14 cellular contexts compared by ENCODE assay signal in genomic region chr1:212261361-212261929, GRCh38. TPM values are rescaled to one million over a fixed set of nuclear protein-coding genes. Genes with fewer than 3 reads are reported as not detected.
DNase-seq lines count a peak whose midpoint lies in the region; ATAC-seq and TF ChIP-seq lines count a peak whose summit lies in the region.
"Had no signal": no experiment of that assay in that cellular context is flagged by ENCODE, and none has a peak within 500 bp of the region (broad histone marks: within the 10 kb centered on the region; RNA-seq: fewer than 3 reads in every experiment).

No MANE protein-coding gene starts in this region.

- H3K9me2 ChIP-seq in hepatocyte (replicated peaks; ENCODE audit: insufficient read depth) = no peaks in the 10 kb centered on the region

- CTCF ChIA-PET in activated CD8-positive, alpha-beta memory T cell treated with anti-CD3 and anti-CD28 coated beads, Interleukin-2, amount 10 ng/mL, durations not matched to agents 7 days and 5 days (lab: Charles Lee) = interaction anchor here (1.1 kb wide), 2 partner anchors 27 to 226 kb away, joined by 3 read pairs; partner anchors contain the start of genes DTL and INTS7
- CTCF ChIA-PET in WTC11 (lab: Charles Lee) = interaction anchor here (0.9 to 1.9 kb wide), 6 partner anchors 8 to 226 kb away, joined by 3 to 6 read pairs (median 6); partner anchors contain the start of genes DTL and INTS7

- H3K9me3 ChIP-seq in hepatocyte (ENCODE audit: low read depth) = no peaks in the 10 kb centered on the region
- H3K9me3 ChIP-seq in smooth muscle cell (replicated peaks; ENCODE audit: low read depth) = no peaks in the 10 kb centered on the region
- H3K9me3 ChIP-seq: gastrocnemius medialis, SJSA1 had no signal

- H2AFZ ChIP-seq in hepatocyte = no peak overlapping the region
- no peak overlapping the region for H2AFZ ChIP-seq in smooth muscle cell (ENCODE audit: low read depth)

- no peak overlapping the region for H3K9ac ChIP-seq in smooth muscle cell (ENCODE audit: low read depth)
- H3K9ac ChIP-seq: KMS-11 had no signal

- POLR2A ChIA-PET in WTC11 (lab: Charles Lee) = no interaction called here

- H3K36me3 Mint-ChIP-seq in activated CD8-positive, alpha-beta memory T cell treated with anti-CD3 and anti-CD28 coated beads, Interleukin-2, amount 10 ng/mL, durations not matched to agents 7 days and 5 days = peaks cover 1% of the 10 kb centered on the region
- H3K36me3 Mint-ChIP-seq in WTC11 = no peaks in the 10 kb centered on the region

- H4K20me1 ChIP-seq in hepatocyte (ENCODE audit: insufficient read depth, poor library complexity, severe bottlenecking) (no peaks in the 10 kb centered on the region), smooth muscle cell (ENCODE audit: low read depth) (no peaks in the 10 kb centered on the region)

- ATAC-seq in activated CD8-positive, alpha-beta memory T cell treated with anti-CD3 and anti-CD28 coated beads, Interleukin-2, amount 10 ng/mL, durations not matched to agents 7 days and 5 days = peak; percentile 2
- peak; percentile 75 for ATAC-seq in WTC11
- ATAC-seq: gastrocnemius medialis had no signal

- H3F3A ChIP-seq in smooth muscle cell (ENCODE audit: low read depth) = no peaks in the 10 kb centered on the region

- H3K79me2 ChIP-seq in hepatocyte (no peaks in the 10 kb centered on the region), smooth muscle cell (ENCODE audit: low read depth) (no peaks in the 10 kb centered on the region)

- H3K4me2 ChIP-seq in hepatocyte (no peak overlapping the region), smooth muscle cell (no peak overlapping the region)
- H3K4me2 ChIP-seq: KMS-11 had no signal

- H3K27me3 ChIP-seq in hepatocyte (no peaks in the 10 kb centered on the region), smooth muscle cell (ENCODE audit: low read depth) (no peaks in the 10 kb centered on the region)
- H3K27me3 ChIP-seq: gastrocnemius medialis, SJSA1 had no signal

- WGBS in hepatocyte (ENCODE audit: low lambda C conversion rate, missing lambda C conversion rate) = 59% methylated on average over 2 of the region's 2 CpGs
- WGBS in smooth muscle cell (ENCODE audit: low lambda C conversion rate) = 77% methylated on average over 2 of the region's 2 CpGs

- H3K36me3 ChIP-seq in hepatocyte (replicated peaks; ENCODE audit: insufficient read depth, low read depth) (no peaks in the 10 kb centered on the region), smooth muscle cell (ENCODE audit: low read depth) (no peaks in the 10 kb centered on the region)
- H3K36me3 ChIP-seq: gastrocnemius medialis, SJSA1 had no signal

- H3K4me1 ChIP-seq in hepatocyte (ENCODE audit: insufficient read depth) = peaks cover 3% of the 10 kb centered on the region
- no peaks in the 10 kb centered on the region for H3K4me1 ChIP-seq in smooth muscle cell (ENCODE audit: low read depth)
- H3K4me1 ChIP-seq: gastrocnemius medialis, SJSA1 had no signal

- no peaks in the 10 kb centered on the region for H3K27me3 Mint-ChIP-seq in activated CD8-positive, alpha-beta memory T cell treated with anti-CD3 and anti-CD28 coated beads, Interleukin-2, amount 10 ng/mL, durations not matched to agents 7 days and 5 days
- H3K27me3 Mint-ChIP-seq in WTC11 (ENCODE audit: low read depth) = no peaks in the 10 kb centered on the region
- H3K27me3 Mint-ChIP-seq: progenitor cell of endocrine pancreas had no signal

- H3K27ac Mint-ChIP-seq in activated CD8-positive, alpha-beta memory T cell treated with anti-CD3 and anti-CD28 coated beads, Interleukin-2, amount 10 ng/mL, durations not matched to agents 7 days and 5 days = peak overlapping the region; percentile 0
- no peak overlapping the region for H3K27ac Mint-ChIP-seq in WTC11
- H3K27ac Mint-ChIP-seq: progenitor cell of endocrine pancreas had no signal

- no peak overlapping the region for H3K4me3 Mint-ChIP-seq in activated CD8-positive, alpha-beta memory T cell treated with anti-CD3 and anti-CD28 coated beads, Interleukin-2, amount 10 ng/mL, durations not matched to agents 7 days and 5 days
- H3K4me3 Mint-ChIP-seq in WTC11 = no peak overlapping the region

- H3K4me3 ChIP-seq in hepatocyte (no peak overlapping the region), smooth muscle cell (no peak overlapping the region)
- H3K4me3 ChIP-seq: gastrocnemius medialis, SJSA1 had no signal

- H3K4me1 Mint-ChIP-seq in activated CD8-positive, alpha-beta memory T cell treated with anti-CD3 and anti-CD28 coated beads, Interleukin-2, amount 10 ng/mL, durations not matched to agents 7 days and 5 days = peaks cover 26% of the 10 kb centered on the region
- peaks cover 17% of the 10 kb centered on the region for H3K4me1 Mint-ChIP-seq in WTC11

- DNase-seq in activated CD8-positive, alpha-beta memory T cell treated with anti-CD3 and anti-CD28 coated beads, Interleukin-2, amount 10 ng/mL, durations not matched to agents 7 days and 5 days = no peak
- no peak for DNase-seq in activated CD8-positive, alpha-beta memory T cell treated with anti-CD3 and anti-CD28 coated beads, Interleukin-2, amount 50 U/mL, for 48 hours
- DNase-seq in WTC11 (ENCODE audit: low spot score) = no peak
- no peak for DNase-seq in hepatocyte (ENCODE audit: low spot score)
- no peak for DNase-seq in smooth muscle cell (lab: John Stamatoyannopoulos, UW; ENCODE audit: unreplicated experiment)
- no peak for DNase-seq in UCSD-AML1 (lab: John Stamatoyannopoulos, UW; ENCODE audit: unreplicated experiment)
- DNase-seq in middle frontal gyrus (ENCODE audit: extremely low spot score, low spot score) = no peak
- no peak for DNase-seq in Kasumi-1 (lab: John Stamatoyannopoulos, UW)
- DNase-seq: gastrocnemius medialis, NCI-H1417 had no signal

- TF ChIP-seq CTCF in WTC11 (IDR thresholded peaks at IDR 0.05) (no peak), hepatocyte (IDR thresholded peaks at IDR 0.05; ENCODE audit: poor library complexity) (no peak), smooth muscle cell (IDR thresholded peaks at IDR 0.05; ENCODE audit: borderline replicate concordance, insufficient read depth, poor library complexity, severe bottlenecking) (no peak)

- H3K27ac ChIP-seq in hepatocyte (peak overlapping the region; percentile 59), smooth muscle cell (ENCODE audit: low read depth) (peak overlapping the region; percentile 46)
- H3K27ac ChIP-seq: gastrocnemius medialis, HL-60, KMS-11, SJSA1 had no signal

- H3K9me3 Mint-ChIP-seq in activated CD8-positive, alpha-beta memory T cell treated with anti-CD3 and anti-CD28 coated beads, Interleukin-2, amount 10 ng/mL, durations not matched to agents 7 days and 5 days (ENCODE audit: low read depth) = no peaks in the 10 kb centered on the region
- H3K9me3 Mint-ChIP-seq in WTC11 = no peaks in the 10 kb centered on the region

TF ChIP-seq in WTC11, 78 proteins besides CTCF, POLR2A, EP300 and RAD21 (continues in another document):
- TF ChIP-seq, protein P1, sequence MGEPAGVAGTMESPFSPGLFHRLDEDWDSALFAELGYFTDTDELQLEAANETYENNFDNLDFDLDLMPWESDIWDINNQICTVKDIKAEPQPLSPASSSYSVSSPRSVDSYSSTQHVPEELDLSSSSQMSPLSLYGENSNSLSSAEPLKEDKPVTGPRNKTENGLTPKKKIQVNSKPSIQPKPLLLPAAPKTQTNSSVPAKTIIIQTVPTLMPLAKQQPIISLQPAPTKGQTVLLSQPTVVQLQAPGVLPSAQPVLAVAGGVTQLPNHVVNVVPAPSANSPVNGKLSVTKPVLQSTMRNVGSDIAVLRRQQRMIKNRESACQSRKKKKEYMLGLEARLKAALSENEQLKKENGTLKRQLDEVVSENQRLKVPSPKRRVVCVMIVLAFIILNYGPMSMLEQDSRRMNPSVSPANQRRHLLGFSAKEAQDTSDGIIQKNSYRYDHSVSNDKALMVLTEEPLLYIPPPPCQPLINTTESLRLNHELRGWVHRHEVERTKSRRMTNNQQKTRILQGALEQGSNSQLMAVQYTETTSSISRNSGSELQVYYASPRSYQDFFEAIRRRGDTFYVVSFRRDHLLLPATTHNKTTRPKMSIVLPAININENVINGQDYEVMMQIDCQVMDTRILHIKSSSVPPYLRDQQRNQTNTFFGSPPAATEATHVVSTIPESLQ (CRISPR knock-in tag; IDR thresholded peaks at IDR 0.05) = no peak
- TF ChIP-seq ZNF232 (CRISPR knock-in tag; IDR thresholded peaks at IDR 0.05) (no peak), NFYB (CRISPR knock-in tag; conservative IDR thresholded peaks at IDR 0.05; ENCODE audit: low read depth) (no peak), JAZF1 (CRISPR knock-in tag; IDR thresholded peaks at IDR 0.05) (no peak), E2F1 (CRISPR knock-in tag; IDR thresholded peaks at IDR 0.05) (no peak), ZNF219 (CRISPR knock-in tag; IDR thresholded peaks at IDR 0.05; ENCODE audit: borderline replicate concordance) (no peak), RORB (CRISPR knock-in tag; IDR thresholded peaks at IDR 0.05) (no peak), TP53 (CRISPR knock-in tag; IDR thresholded peaks at IDR 0.05) (no peak)
- TF ChIP-seq, protein P2, sequence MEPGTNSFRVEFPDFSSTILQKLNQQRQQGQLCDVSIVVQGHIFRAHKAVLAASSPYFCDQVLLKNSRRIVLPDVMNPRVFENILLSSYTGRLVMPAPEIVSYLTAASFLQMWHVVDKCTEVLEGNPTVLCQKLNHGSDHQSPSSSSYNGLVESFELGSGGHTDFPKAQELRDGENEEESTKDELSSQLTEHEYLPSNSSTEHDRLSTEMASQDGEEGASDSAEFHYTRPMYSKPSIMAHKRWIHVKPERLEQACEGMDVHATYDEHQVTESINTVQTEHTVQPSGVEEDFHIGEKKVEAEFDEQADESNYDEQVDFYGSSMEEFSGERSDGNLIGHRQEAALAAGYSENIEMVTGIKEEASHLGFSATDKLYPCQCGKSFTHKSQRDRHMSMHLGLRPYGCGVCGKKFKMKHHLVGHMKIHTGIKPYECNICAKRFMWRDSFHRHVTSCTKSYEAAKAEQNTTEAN (CRISPR knock-in tag; IDR thresholded peaks at IDR 0.05) = no peak

RNA-seq across cellular contexts. Expression of gene PPP2R5A, which starts 23.8 kb away (rescaled TPM):
- total RNA-seq in activated CD8-positive, alpha-beta memory T cell treated with anti-CD3 and anti-CD28 coated beads, Interleukin-2, amount 10 ng/mL, durations not matched to agents 7 days and 5 days = 10 to 100 TPM; 42.7 to 44.0 TPM
- total RNA-seq in WTC11 (2021) (32.0 to 35.9 TPM (median 32.1 TPM) in 3 replicates), hepatocyte (40.2 and 40.5 TPM in 2 replicates), smooth muscle cell (17.6 and 24.9 TPM in 2 replicates)
- polyA plus RNA-seq in hepatocyte (19.9 and 22.0 TPM in 2 replicates), smooth muscle cell (12.2 and 12.3 TPM in 2 replicates)
